ENCODE assay signal across 8 cellular contexts in genomic region chr2:72825271-72826155, GRCh38. TPM values are rescaled to one million over a fixed set of nuclear protein-coding genes. Genes with fewer than 3 reads are reported as not detected.
DNase-seq lines count a peak whose midpoint lies in the region; ATAC-seq and TF ChIP-seq lines count a peak whose summit lies in the region.

TSS of gene EXOC6B (minus strand) at chr2:72826033.

- H3K4me3 ChIP-seq in BJ (ENCODE audit: low read depth, low read length) (peak within 1 kb of the TSS; percentile 83), duodenal mucosa (ENCODE audit: low read depth in 1 of 2, low read length in 2 of 2) (peak within 1 kb of the TSS; percentile 87 to 96), right lobe of liver (peak within 1 kb of the TSS; percentile 70 to 81 (median 76))

- H3K27ac ChIP-seq in duodenal mucosa (ENCODE audit: low read depth, low read length) (peak within 1 kb of the TSS; percentile 58), right lobe of liver (peak within 1 kb of the TSS; percentile 49 to 59 (median 50))

- ATAC-seq in GM19351 (IDR thresholded peaks at IDR 0.05; ENCODE audit: unreplicated experiment), result peak; percentile 84
- peak; percentile 77 for ATAC-seq in HG03520 (IDR thresholded peaks at IDR 0.05; ENCODE audit: unreplicated experiment)
- peak; percentile 99 for ATAC-seq in right lobe of liver

- no peaks in the 10 kb centered on the region for H3K36me3 ChIP-seq in BJ (ENCODE audit: control insufficient read depth, insufficient read depth, low read length)
- H3K36me3 ChIP-seq in duodenal mucosa (ENCODE audit: control insufficient read depth in 1 of 2, insufficient read depth in 2 of 2, low read length in 2 of 2), result no peaks in the 10 kb centered on the region
- no peaks in the 10 kb centered on the region for H3K36me3 ChIP-seq in right lobe of liver

- POLR2A ChIA-PET in BJ (lab: Charles Lee), result no interaction called here

- peak; percentile 74 for TF ChIP-seq POLR2A in right lobe of liver (IDR thresholded peaks at IDR 0.05)

- peak within 1 kb of the TSS; percentile 75 to 85 for H3K9ac ChIP-seq in duodenal mucosa (ENCODE audit: low read depth in 1 of 2, low read length in 2 of 2)

- 0% methylated on average over 8 of the region's 70 CpGs for WGBS in right lobe of liver (ENCODE audit: insufficient coverage, low coverage, low lambda C conversion rate, missing lambda C conversion rate)

- 0 out of 2 replicates have a peak, but pooled peaks have one; percentile 3 for TF ChIP-seq CTCF in BJ (IDR thresholded peaks at IDR 0.05; ENCODE audit: insufficient read depth, low read depth, low read length)
- peak in 2 of 4 donors; percentile 17 to 18 for TF ChIP-seq CTCF in right lobe of liver (IDR thresholded peaks at IDR 0.05)

- CTCF ChIA-PET in BJ (lab: Yijun Ruan, JAX), result interaction anchor here (0.7 kb wide), 1 partner anchor 37 kb away, joined by 3 read pairs; no protein-coding TSS in a partner anchor

- intact Hi-C loops in right lobe of liver (cut with DNase I), result no loop called here

- H3K27me3 ChIP-seq in BJ (ENCODE audit: control insufficient read depth, insufficient read depth, low read length) (no peaks in the 10 kb centered on the region), duodenal mucosa (ENCODE audit: control insufficient read depth in 1 of 2, insufficient read depth in 2 of 2, low read length in 2 of 2) (no peaks in the 10 kb centered on the region), right lobe of liver (no peaks in the 10 kb centered on the region)

- H3K4me1 ChIP-seq in duodenal mucosa (ENCODE audit: control insufficient read depth in 1 of 2, insufficient read depth in 2 of 2, low read length in 2 of 2) (peaks cover 11 to 14% of the 10 kb centered on the region in 2 donors), right lobe of liver (peaks cover 0 to 6% (median 0%) of the 10 kb centered on the region in 4 donors)

- DNase-seq in BJ (ENCODE audit: low read depth) (peak; percentile 46), NCI-H69 (lab: John Stamatoyannopoulos, UW) (peak; percentile 90), right lobe of liver (peak; percentile 94 to 95 (median 95))
- peak; percentile 91 to 94 for DNase-seq in activated CD4-positive, alpha-beta T cell treated with anti-CD3 and anti-CD28 coated beads, Interleukin-2, amount 50 U/mL, for 48 hours
- DNase-seq in stimulated activated CD4-positive, alpha-beta T cell treated with anti-CD3 and anti-CD28 coated beads, Interleukin-4, amount 100 ng/mL, for 24 hours, result peak; percentile 87

- H3K9me3 ChIP-seq in duodenal mucosa (ENCODE audit: control insufficient read depth in 1 of 2, low read length in 2 of 2), result no peaks in the 10 kb centered on the region
- no peaks in the 10 kb centered on the region for H3K9me3 ChIP-seq in right lobe of liver

RNA-seq across cellular contexts. Expression of gene EXOC6B, which starts in this region (rescaled TPM):
- 15.5 and 19.5 TPM in 2 replicates for polyA plus RNA-seq in BJ (2011; rRNA removed)
- 26.1 and 44.4 TPM in 2 replicates for polyA minus RNA-seq in BJ (2011; rRNA and poly(A)+ RNA removed)
- 10 to 100 TPM in 2 of 6 experiments, 1 to 10 TPM in 4; 7.8 to 15.1 (median 9.1) TPM for total RNA-seq in right lobe of liver

Comparison
In these comparisons a context has a peak if more than half of its experiments do, and no peak if none do; other contexts are left out.
1. Peak in every context shown above with its lines: DNase-seq, ATAC-seq, H3K4me3 ChIP-seq and H3K27ac ChIP-seq.